ENCODE assay signal across 9 cellular contexts in the genomic region with DNA sequence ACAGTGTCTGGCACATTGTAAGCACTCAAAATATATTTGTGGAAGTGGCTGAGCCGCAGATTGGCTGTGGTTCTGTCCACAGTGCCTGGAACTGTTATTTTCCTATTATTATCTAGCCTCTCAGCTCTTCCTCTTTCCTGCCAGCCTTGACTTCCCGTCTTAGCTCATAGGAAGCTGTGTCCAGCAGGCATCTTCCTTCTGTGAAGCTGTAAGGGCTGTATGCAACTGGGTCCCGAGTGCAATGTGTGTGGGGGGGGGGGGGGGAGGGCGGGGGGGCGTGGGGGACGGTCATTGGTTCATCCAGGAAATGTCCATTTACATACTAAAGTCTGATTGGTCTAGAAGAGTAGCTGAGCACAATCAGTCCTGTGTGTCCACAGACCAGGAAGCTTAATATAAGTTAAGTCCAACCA.
DNase-seq lines count a peak whose midpoint lies in the region; ATAC-seq and TF ChIP-seq lines count a peak whose summit lies in the region.
"Had no signal": no experiment of that assay in that cellular context is flagged by ENCODE, and none has a peak within 500 bp of the region (broad histone marks: within the 10 kb centered on the region; RNA-seq: fewer than 3 reads in every experiment).

No MANE protein-coding gene starts in this region.

- no peak overlapping the region for H3K4me3 ChIP-seq in mammary epithelial cell (replicated peaks in 1 of 3; ENCODE audit: insufficient read depth in 1 of 3, low read depth in 2 of 3, low read length in 3 of 3)
- no peak overlapping the region for H3K4me3 ChIP-seq in lung
- H3K4me3 ChIP-seq: thyroid gland had no signal

- BruUV-seq in mammary epithelial cell (replicated peaks; lab: Mats Ljungman, UMichigan) = no TSS peak

- intact Hi-C loops in mammary epithelial cell (cut with micrococcal nuclease) = loop anchor here (5.0 kb wide), 1 partner anchor 522 kb away; no protein-coding TSS in a partner anchor

- in situ Hi-C loops in mammary epithelial cell (cut with MboI; ENCODE audit: low sequenced_read_pairs in 2 of 2) = loop anchor here in 1 of 2 donors (10.0 kb wide), 1 partner anchor 115 kb away; no protein-coding TSS in a partner anchor

- no peaks in the 10 kb centered on the region for H4K20me1 ChIP-seq in mammary epithelial cell (ENCODE audit: insufficient read depth, low read length)

- dilution Hi-C loops in mammary epithelial cell (cut with HindIII; ENCODE audit: low sequenced_read_pairs) = loop anchor here (5.0 kb wide), 1 partner anchor 103 kb away; no protein-coding TSS in a partner anchor

- CTCF ChIA-PET in mammary epithelial cell (lab: Charles Lee; ENCODE audit: low non-redundant PET) = interaction anchor here (0.6 to 0.7 kb wide), 4 partner anchors 8 to 1214 kb away, joined by 4 to 16 read pairs (median 6); no protein-coding TSS in a partner anchor

- H3K4me3 Mint-ChIP-seq in chondrocyte (ENCODE audit: unreplicated experiment) = no peak overlapping the region

- no peaks in the 10 kb centered on the region for H3K79me2 ChIP-seq in mammary epithelial cell (ENCODE audit: insufficient read depth, low read length)

- H3K36me3 Mint-ChIP-seq in chondrocyte (ENCODE audit: low read depth) = no peaks in the 10 kb centered on the region

- H3K4me1 Mint-ChIP-seq in chondrocyte (ENCODE audit: low read depth) = no peaks in the 10 kb centered on the region

- H3K9me3 Mint-ChIP-seq in chondrocyte (ENCODE audit: low read depth) = no peaks in the 10 kb centered on the region

- H3K9me3 ChIP-seq in mammary epithelial cell (replicated peaks; ENCODE audit: insufficient read depth, low read length) = no peaks in the 10 kb centered on the region
- H3K9me3 ChIP-seq in lung (ENCODE audit: control insufficient read depth in 2 of 2, insufficient read depth in 1 of 2, low read length in 1 of 2) = no peaks in the 10 kb centered on the region
- H3K9me3 ChIP-seq: thyroid gland had no signal

- H2AFZ ChIP-seq in mammary epithelial cell (ENCODE audit: low read depth, low read length) = no peak overlapping the region

- peak; percentile 79 for ATAC-seq in lung (ENCODE audit: insufficient read depth, low FRiP score)
- no peak for ATAC-seq in GM19328 (IDR thresholded peaks at IDR 0.05; ENCODE audit: unreplicated experiment)
- no peak for ATAC-seq in HG03469 (IDR thresholded peaks at IDR 0.05; ENCODE audit: unreplicated experiment)

- WGBS in mammary epithelial cell (ENCODE audit: low coverage, missing lambda C conversion rate) = 80% methylated on average over 2 of the region's 6 CpGs
- WGBS in lung, 2 donors = 13 to 24% methylated on average over 6 of the region's 6 CpGs

- peak overlapping the region; percentile 41 for H3K4me2 ChIP-seq in mammary epithelial cell (ENCODE audit: insufficient read depth, low read depth, low read length)

- no peak overlapping the region for H3K27ac Mint-ChIP-seq in chondrocyte (ENCODE audit: unreplicated experiment)

- H3K27me3 ChIP-seq in mammary epithelial cell (ENCODE audit: insufficient read depth, low read length) = no peaks in the 10 kb centered on the region
- no peaks in the 10 kb centered on the region for H3K27me3 ChIP-seq in lung (ENCODE audit: control insufficient read depth, insufficient read depth)
- H3K27me3 ChIP-seq: thyroid gland had no signal

- H3K27ac ChIP-seq in mammary epithelial cell (ENCODE audit: insufficient read depth, low read depth, low read length) (no peak overlapping the region), lung (ENCODE audit: low read depth in 1 of 2, low read length in 1 of 2) (no peak overlapping the region)

- TF ChIP-seq CTCF in mammary epithelial cell (conservative IDR thresholded peaks at IDR 0.05 in 1 of 2, IDR thresholded peaks at IDR 0.05 in 1 of 2; ENCODE audit: extremely low read depth in 1 of 2, insufficient read depth in 1 of 2, low read depth in 1 of 2, low read length in 2 of 2) = no peak
- TF ChIP-seq CTCF in lung (IDR thresholded peaks at IDR 0.05; ENCODE audit: control extremely low read depth, extremely low read depth) = no peak
- TF ChIP-seq CTCF in chondrocyte (IDR thresholded peaks at IDR 0.05) = no peak

- no peaks in the 10 kb centered on the region for H3K36me3 ChIP-seq in mammary epithelial cell (ENCODE audit: insufficient read depth, low read length)
- H3K36me3 ChIP-seq in lung (ENCODE audit: control insufficient read depth in 2 of 2, insufficient read depth in 2 of 2, low read length in 2 of 2) = no peaks in the 10 kb centered on the region
- H3K36me3 ChIP-seq: thyroid gland had no signal

- peaks cover 4% of the 10 kb centered on the region for H3K27me3 Mint-ChIP-seq in chondrocyte (ENCODE audit: low read depth)

- H3K4me1 ChIP-seq in mammary epithelial cell (ENCODE audit: insufficient read depth, low read length) (no peaks in the 10 kb centered on the region), lung (ENCODE audit: control insufficient read depth in 2 of 2, insufficient read depth in 2 of 2, low read length in 2 of 2) (no peaks in the 10 kb centered on the region)
- H3K4me1 ChIP-seq: thyroid gland had no signal

- peak; percentile 70 for DNase-seq in Ammon's horn (ENCODE audit: low spot score)
- DNase-seq in NCI-H2029 (lab: John Stamatoyannopoulos, UW) = peak; percentile 75
- peak; percentile 47 for DNase-seq in mammary epithelial cell
- DNase-seq in lung (ENCODE audit: low spot score) = peak; percentile 44
- no peak for DNase-seq in chondrocyte (ENCODE audit: low spot score)
- DNase-seq in DMS 273 (lab: John Stamatoyannopoulos, UW; ENCODE audit: unreplicated experiment) = no peak

- H3K9ac ChIP-seq in mammary epithelial cell (ENCODE audit: insufficient read depth, low read length) = no peak overlapping the region

Comparison
In these comparisons a context has a peak if more than half of its experiments do, and no peak if none do; other contexts are left out.
1. DNase-seq: peak in Ammon's horn (single experiment), NCI-H2029 (single experiment), mammary epithelial cell (single experiment) and lung (single experiment); none in chondrocyte (single experiment) and DMS 273 (single experiment).